16 cellular contexts compared by ENCODE assay signal in genomic region chr18:79599503-79599931, GRCh38.
DNase-seq lines count a peak whose midpoint lies in the region; ATAC-seq and TF ChIP-seq lines count a peak whose summit lies in the region.
"Had no signal": no experiment of that assay in that cellular context is flagged by ENCODE, and none has a peak within 500 bp of the region (broad histone marks: within the 10 kb centered on the region; RNA-seq: fewer than 3 reads in every experiment).

No MANE protein-coding gene starts in this region.

- TF ChIP-seq CTCF in smooth muscle cell (IDR thresholded peaks at IDR 0.05; ENCODE audit: borderline replicate concordance, insufficient read depth, poor library complexity, severe bottlenecking) = no peak

- ATAC-seq in left ventricle myocardium superior = no peak
- ATAC-seq in GM21367 (IDR thresholded peaks at IDR 0.05; ENCODE audit: unreplicated experiment) = no peak
- ATAC-seq: body of pancreas, HCT116 had no signal

- H3K27me3 ChIP-seq in smooth muscle cell (ENCODE audit: low read depth) (no peaks in the 10 kb centered on the region), H7 (ENCODE audit: control insufficient read depth, insufficient read depth, low read length) (no peaks in the 10 kb centered on the region)

- peak overlapping the region; percentile 58 for H3K9ac ChIP-seq in smooth muscle cell (ENCODE audit: low read depth)
- H3K9ac ChIP-seq: parathyroid adenoma had no signal

- 41% methylated on average over 17 of the region's 17 CpGs for WGBS in smooth muscle cell (ENCODE audit: low lambda C conversion rate)

- DNase-seq in DMS79 (lab: John Stamatoyannopoulos, UW) (peak; percentile 32), DMS79 treated with DMSO at 0.1 percent for 48 hours (lab: John Stamatoyannopoulos, UW) (no peak), amniotic epithelial cell (ENCODE audit: low read depth) (peak; percentile 73), left ventricle myocardium superior (peak; percentile 17), smooth muscle cell (lab: John Stamatoyannopoulos, UW; ENCODE audit: unreplicated experiment) (no peak), cortex of kidney (lab: John Stamatoyannopoulos, UW) (no peak), H7 (no peak)
- DNase-seq: activated T-cell treated with anti-CD3 and anti-CD28 coated beads, Interleukin-2, amount 50 U/mL, for 1 hour; NCI-H1417 treated with DMSO at 0.1 percent for 48 hours had no signal

- intact Hi-C loops in left ventricle myocardium superior (cut with micrococcal nuclease) = no loop called here

- H3K79me2 ChIP-seq in smooth muscle cell (ENCODE audit: low read depth) = no peaks in the 10 kb centered on the region
- H3K79me2 ChIP-seq: parathyroid adenoma had no signal

- no peaks in the 10 kb centered on the region for H3F3A ChIP-seq in smooth muscle cell (ENCODE audit: low read depth)

- H3K4me2 ChIP-seq in smooth muscle cell = peak overlapping the region; percentile 68

- peaks cover 14% of the 10 kb centered on the region for H3K4me1 ChIP-seq in smooth muscle cell (ENCODE audit: low read depth)
- H3K4me1 ChIP-seq: body of pancreas, parathyroid adenoma had no signal

- H2AFZ ChIP-seq in smooth muscle cell (ENCODE audit: low read depth) = no peak overlapping the region
- H2AFZ ChIP-seq: parathyroid adenoma had no signal

- H3K4me3 ChIP-seq in smooth muscle cell = no peak overlapping the region
- H3K4me3 ChIP-seq in H7 (ENCODE audit: insufficient read depth, low read depth, low read length) = no peak overlapping the region
- H3K4me3 ChIP-seq: body of pancreas, esophagus muscularis mucosa, suprapubic skin had no signal

- H3K9me3 ChIP-seq in smooth muscle cell (replicated peaks; ENCODE audit: low read depth) = no peaks in the 10 kb centered on the region
- H3K9me3 ChIP-seq: body of pancreas, esophagus muscularis mucosa, suprapubic skin had no signal

- H3K36me3 ChIP-seq in smooth muscle cell (ENCODE audit: low read depth) (no peaks in the 10 kb centered on the region), H7 (replicated peaks; ENCODE audit: control insufficient read depth, insufficient read depth, low read length) (no peaks in the 10 kb centered on the region)
- H3K36me3 ChIP-seq: esophagus muscularis mucosa, suprapubic skin had no signal

- no peaks in the 10 kb centered on the region for H4K20me1 ChIP-seq in smooth muscle cell (ENCODE audit: low read depth)

- H3K27ac ChIP-seq in smooth muscle cell (ENCODE audit: low read depth) = peak overlapping the region; percentile 70
- H3K27ac ChIP-seq: 22Rv1, body of pancreas, esophagus muscularis mucosa, parathyroid adenoma, suprapubic skin had no signal

Comparison
In these comparisons a context has a peak if more than half of its experiments do, and no peak if none do; other contexts are left out.
1. DNase-seq: peak in DMS79 (single experiment), amniotic epithelial cell (single experiment) and left ventricle myocardium superior (single experiment); none in DMS79 treated with DMSO at 0.1 percent for 48 hours (single experiment), smooth muscle cell (single experiment), cortex of kidney (single experiment) and H7 (single experiment).